In genomic region chr12:43480591-43480990, GRCh38 we compare ENCODE assay signal across 17 cellular contexts.
"Had no signal": no experiment of that assay in that cellular context is flagged by ENCODE, and none has a peak within 500 bp of the region (broad histone marks: within the 10 kb centered on the region; RNA-seq: fewer than 3 reads in every experiment).

No MANE protein-coding gene starts in this region.

- H3K27me3 ChIP-seq: left lung, sigmoid colon, testis, vagina had no signal

- DNase-seq: activated CD4-positive, alpha-beta T cell treated with anti-CD3 and anti-CD28 coated beads for 1 hour; activated CD4-positive, alpha-beta T cell treated with anti-CD3 and anti-CD28 coated beads, Interleukin-2, amount 50 U/mL, for 1 hour; activated CD8-positive, alpha-beta T cell treated with anti-CD3 and anti-CD28 coated beads, Interleukin-2, amount 10 ng/mL, durations not matched to agents 7 days and 5 days; activated gamma-delta T cell; activated naive CD4-positive, alpha-beta T cell treated with anti-CD3 and anti-CD28 coated beads, Interleukin-2, amount 50 U/mL, for 16 hours; activated naive CD8-positive, alpha-beta T cell treated with anti-CD3 and anti-CD28 coated beads, Interleukin-2, amount 50 U/mL, for 24 hours; anterior cingulate cortex; effector memory CD4-positive, alpha-beta T cell; foreskin keratinocyte; left lung; naive thymus-derived CD4-positive, alpha-beta T cell; retina; sigmoid colon; stimulated activated CD4-positive, alpha-beta T cell treated with anti-CD3 and anti-CD28 coated beads, Interleukin-15, amount 100 ng/mL, for 24 hours; testis had no signal

- H3K4me1 ChIP-seq: foreskin keratinocyte, left lung, sigmoid colon, testis, vagina had no signal

- H3K4me3 ChIP-seq: left lung, sigmoid colon, smooth muscle cell, testis, vagina had no signal

- H3K27ac ChIP-seq: foreskin keratinocyte, left lung, sigmoid colon, testis, vagina had no signal

- H3K36me3 ChIP-seq: left lung, sigmoid colon, vagina had no signal

- H3K9me3 ChIP-seq: sigmoid colon, testis, vagina had no signal

- H3K4me2 ChIP-seq: smooth muscle cell had no signal
